1 cellular context compared by ENCODE assay signal in genomic region chr5:159902444-159903121, GRCh38.
TF ChIP-seq lines count a peak whose summit lies in the region.

No MANE protein-coding gene starts in this region.

TF ChIP-seq in HEK293, 187 proteins besides CTCF, POLR2A, EP300 and RAD21 (continued from another document):
- TF ChIP-seq ZSCAN18 (tag by site-specific recombination; IDR thresholded peaks at IDR 0.05): no peak
- TF ChIP-seq ZNF518A (tag by site-specific recombination; conservative IDR thresholded peaks at IDR 0.05; ENCODE audit: low read depth): no peak
- no peak for TF ChIP-seq ZNF530 (tag by site-specific recombination; IDR thresholded peaks at IDR 0.05; ENCODE audit: low read depth)
- no peak for TF ChIP-seq ZNF544 (tag by site-specific recombination; IDR thresholded peaks at IDR 0.05)
- TF ChIP-seq MZF1 (tag by site-specific recombination; IDR thresholded peaks at IDR 0.05; ENCODE audit: borderline replicate concordance): no peak
- TF ChIP-seq ZNF416 (tag by site-specific recombination; IDR thresholded peaks at IDR 0.05): no peak
- TF ChIP-seq ZNF394 (tag by site-specific recombination; IDR thresholded peaks at IDR 0.05; ENCODE audit: borderline replicate concordance): no peak
- TF ChIP-seq ZNF23 (tag by site-specific recombination; IDR thresholded peaks at IDR 0.05; ENCODE audit: borderline replicate concordance): no peak
- TF ChIP-seq BCL6B (tag by site-specific recombination; IDR thresholded peaks at IDR 0.05): no peak
- no peak for TF ChIP-seq ZNF48 (tag by site-specific recombination; IDR thresholded peaks at IDR 0.05)
- TF ChIP-seq SP2 (tag by site-specific recombination; IDR thresholded peaks at IDR 0.05): no peak
- no peak for TF ChIP-seq WT1 (tag by site-specific recombination; IDR thresholded peaks at IDR 0.05)
- no peak for TF ChIP-seq ZNF202 (tag by site-specific recombination; IDR thresholded peaks at IDR 0.05; ENCODE audit: borderline replicate concordance)
- TF ChIP-seq ZNF341 (tag by site-specific recombination; IDR thresholded peaks at IDR 0.05; ENCODE audit: low read depth): no peak
- no peak for TF ChIP-seq ZNF660 (tag by site-specific recombination; IDR thresholded peaks at IDR 0.05)
- TF ChIP-seq ZNF426 (tag by site-specific recombination; IDR thresholded peaks at IDR 0.05): no peak
- TF ChIP-seq ZNF510 (tag by site-specific recombination; IDR thresholded peaks at IDR 0.05; ENCODE audit: insufficient replicate concordance): no peak
- no peak for TF ChIP-seq ZSCAN16 (tag by site-specific recombination; IDR thresholded peaks at IDR 0.05)
- peak; percentile 79 for TF ChIP-seq ZNF398 (tag by site-specific recombination; IDR thresholded peaks at IDR 0.05)
- peak; percentile 35 for TF ChIP-seq ZNF600 (tag by site-specific recombination; IDR thresholded peaks at IDR 0.05)
- TF ChIP-seq ZNF112 (tag by site-specific recombination; IDR thresholded peaks at IDR 0.05): no peak
- TF ChIP-seq ZNF624 (tag by site-specific recombination; IDR thresholded peaks at IDR 0.05): no peak
- TF ChIP-seq ZNF24 (tag by site-specific recombination; IDR thresholded peaks at IDR 0.05): no peak
- TF ChIP-seq ZNF114 (tag by site-specific recombination; IDR thresholded peaks at IDR 0.05): no peak
- no peak for TF ChIP-seq ZNF654 (tag by site-specific recombination; IDR thresholded peaks at IDR 0.05; ENCODE audit: low read depth)
- TF ChIP-seq ZBTB1 (tag by site-specific recombination; IDR thresholded peaks at IDR 0.05): no peak
- TF ChIP-seq REPIN1 (tag by site-specific recombination; IDR thresholded peaks at IDR 0.05; ENCODE audit: low read depth): no peak
- TF ChIP-seq ZNF280D (tag by site-specific recombination; IDR thresholded peaks at IDR 0.05): no peak
- no peak for TF ChIP-seq ZSCAN23 (tag by site-specific recombination; IDR thresholded peaks at IDR 0.05)
- TF ChIP-seq ZNF138 (tag by site-specific recombination; IDR thresholded peaks at IDR 0.05; ENCODE audit: borderline replicate concordance): no peak
- TF ChIP-seq ZNF211 (tag by site-specific recombination; IDR thresholded peaks at IDR 0.05; ENCODE audit: low read depth): no peak
- no peak for TF ChIP-seq ZNF239 (tag by site-specific recombination; IDR thresholded peaks at IDR 0.05)
- no peak for TF ChIP-seq ZNF449 (tag by site-specific recombination; IDR thresholded peaks at IDR 0.05)
- no peak for TF ChIP-seq ZBTB10 (tag by site-specific recombination; IDR thresholded peaks at IDR 0.05)
- TF ChIP-seq SCRT2 (tag by site-specific recombination; IDR thresholded peaks at IDR 0.05): peak; percentile 14; the same call in 1 of the 2 replicates
- no peak for TF ChIP-seq MYNN (tag by site-specific recombination; IDR thresholded peaks at IDR 0.05; ENCODE audit: borderline replicate concordance)
- TF ChIP-seq ZNF223 (tag by site-specific recombination; IDR thresholded peaks at IDR 0.05): no peak
- no peak for TF ChIP-seq ZNF768 (tag by site-specific recombination; IDR thresholded peaks at IDR 0.05)
- no peak for TF ChIP-seq ZNF76 (tag by site-specific recombination; IDR thresholded peaks at IDR 0.05; ENCODE audit: borderline replicate concordance, low read depth)
- TF ChIP-seq EGR2 (tag by site-specific recombination; IDR thresholded peaks at IDR 0.05; ENCODE audit: low read depth): peak; percentile 76
- 0 out of 2 replicates have a peak, but pooled peaks have one; percentile 23 for TF ChIP-seq ZNF324 (tag by site-specific recombination; IDR thresholded peaks at IDR 0.05)
- TF ChIP-seq ZNF585B (tag by site-specific recombination; IDR thresholded peaks at IDR 0.05): no peak
- TF ChIP-seq ZFHX2 (tag by site-specific recombination; conservative IDR thresholded peaks at IDR 0.05): peak; percentile 83
- TF ChIP-seq ZNF701 (tag by site-specific recombination; IDR thresholded peaks at IDR 0.05): no peak
